1 cellular context compared by ENCODE assay signal in the genomic region with DNA sequence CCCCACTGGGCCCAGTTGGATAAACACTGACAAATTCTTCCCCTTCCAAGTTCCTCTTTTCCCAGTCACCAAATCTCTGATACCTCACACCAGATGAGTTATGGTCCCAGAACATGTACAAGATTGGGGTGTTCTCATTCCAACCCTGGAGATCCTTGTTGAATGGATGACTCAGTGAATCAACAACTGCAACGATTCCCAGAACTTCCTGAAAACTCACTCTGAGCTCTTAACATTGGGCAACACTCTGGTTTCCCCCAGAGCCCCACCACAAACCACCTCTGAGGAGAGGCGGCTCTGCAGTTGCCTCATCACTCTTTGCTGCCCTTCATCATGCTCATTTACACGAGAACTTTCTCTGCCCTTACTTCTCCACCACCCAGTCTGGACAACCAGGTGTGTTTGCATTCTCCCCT.
TF ChIP-seq lines count a peak whose summit lies in the region.

No MANE protein-coding gene starts in this region.

TF ChIP-seq in HepG2, 621 proteins besides CTCF, POLR2A, EP300 and RAD21 (continued from another document):
- TF ChIP-seq, protein P1, sequence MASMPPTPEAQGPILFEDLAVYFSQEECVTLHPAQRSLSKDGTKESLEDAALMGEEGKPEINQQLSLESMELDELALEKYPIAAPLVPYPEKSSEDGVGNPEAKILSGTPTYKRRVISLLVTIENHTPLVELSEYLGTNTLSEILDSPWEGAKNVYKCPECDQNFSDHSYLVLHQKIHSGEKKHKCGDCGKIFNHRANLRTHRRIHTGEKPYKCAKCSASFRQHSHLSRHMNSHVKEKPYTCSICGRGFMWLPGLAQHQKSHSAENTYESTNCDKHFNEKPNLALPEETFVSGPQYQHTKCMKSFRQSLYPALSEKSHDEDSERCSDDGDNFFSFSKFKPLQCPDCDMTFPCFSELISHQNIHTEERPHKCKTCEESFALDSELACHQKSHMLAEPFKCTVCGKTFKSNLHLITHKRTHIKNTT (CRISPR knock-in tag; IDR thresholded peaks at IDR 0.05), result no peak
- TF ChIP-seq, protein P2, sequence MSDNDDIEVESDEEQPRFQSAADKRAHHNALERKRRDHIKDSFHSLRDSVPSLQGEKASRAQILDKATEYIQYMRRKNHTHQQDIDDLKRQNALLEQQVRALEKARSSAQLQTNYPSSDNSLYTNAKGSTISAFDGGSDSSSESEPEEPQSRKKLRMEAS (IDR thresholded peaks at IDR 0.05), result no peak
- no peak for TF ChIP-seq RNF2 (conservative IDR thresholded peaks at IDR 0.05; ENCODE audit: low read depth)
- TF ChIP-seq ZNF557 (CRISPR knock-in tag; IDR thresholded peaks at IDR 0.05), result no peak
- TF ChIP-seq FOXK1 (CRISPR knock-in tag; IDR thresholded peaks at IDR 0.05; ENCODE audit: borderline replicate concordance, low read depth), result no peak
- TF ChIP-seq, protein P3, sequence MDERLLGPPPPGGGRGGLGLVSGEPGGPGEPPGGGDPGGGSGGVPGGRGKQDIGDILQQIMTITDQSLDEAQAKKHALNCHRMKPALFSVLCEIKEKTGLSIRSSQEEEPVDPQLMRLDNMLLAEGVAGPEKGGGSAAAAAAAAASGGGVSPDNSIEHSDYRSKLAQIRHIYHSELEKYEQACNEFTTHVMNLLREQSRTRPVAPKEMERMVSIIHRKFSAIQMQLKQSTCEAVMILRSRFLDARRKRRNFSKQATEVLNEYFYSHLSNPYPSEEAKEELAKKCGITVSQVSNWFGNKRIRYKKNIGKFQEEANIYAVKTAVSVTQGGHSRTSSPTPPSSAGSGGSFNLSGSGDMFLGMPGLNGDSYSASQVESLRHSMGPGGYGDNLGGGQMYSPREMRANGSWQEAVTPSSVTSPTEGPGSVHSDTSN (CRISPR knock-in tag; IDR thresholded peaks at IDR 0.05), result no peak
- no peak for TF ChIP-seq CREB1 (IDR thresholded peaks at IDR 0.05)
- TF ChIP-seq CREB1 (CRISPR knock-in tag; IDR thresholded peaks at IDR 0.05), result no peak
- no peak for TF ChIP-seq NR2F6 (IDR thresholded peaks at IDR 0.05)
- no peak for TF ChIP-seq NR2F6 (CRISPR knock-in tag; IDR thresholded peaks at IDR 0.05)
- TF ChIP-seq CHD4 (IDR thresholded peaks at IDR 0.05; ENCODE audit: borderline replicate concordance, low read length), result no peak
- peak; percentile 100 for TF ChIP-seq ZNF331 (CRISPR knock-in tag; IDR thresholded peaks at IDR 0.05)
- no peak for TF ChIP-seq ZNF891 (CRISPR knock-in tag; IDR thresholded peaks at IDR 0.05)
- 0 out of 2 replicates have a peak, but pooled peaks have one; percentile 13 for TF ChIP-seq ZNF350 (CRISPR knock-in tag; IDR thresholded peaks at IDR 0.05; ENCODE audit: borderline replicate concordance, low read depth)
- TF ChIP-seq, protein P4, sequence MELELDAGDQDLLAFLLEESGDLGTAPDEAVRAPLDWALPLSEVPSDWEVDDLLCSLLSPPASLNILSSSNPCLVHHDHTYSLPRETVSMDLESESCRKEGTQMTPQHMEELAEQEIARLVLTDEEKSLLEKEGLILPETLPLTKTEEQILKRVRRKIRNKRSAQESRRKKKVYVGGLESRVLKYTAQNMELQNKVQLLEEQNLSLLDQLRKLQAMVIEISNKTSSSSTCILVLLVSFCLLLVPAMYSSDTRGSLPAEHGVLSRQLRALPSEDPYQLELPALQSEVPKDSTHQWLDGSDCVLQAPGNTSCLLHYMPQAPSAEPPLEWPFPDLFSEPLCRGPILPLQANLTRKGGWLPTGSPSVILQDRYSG (CRISPR knock-in tag; IDR thresholded peaks at IDR 0.05), result no peak
- TF ChIP-seq HIVEP1 (CRISPR knock-in tag; IDR thresholded peaks at IDR 0.05), result no peak
- TF ChIP-seq, protein P5, sequence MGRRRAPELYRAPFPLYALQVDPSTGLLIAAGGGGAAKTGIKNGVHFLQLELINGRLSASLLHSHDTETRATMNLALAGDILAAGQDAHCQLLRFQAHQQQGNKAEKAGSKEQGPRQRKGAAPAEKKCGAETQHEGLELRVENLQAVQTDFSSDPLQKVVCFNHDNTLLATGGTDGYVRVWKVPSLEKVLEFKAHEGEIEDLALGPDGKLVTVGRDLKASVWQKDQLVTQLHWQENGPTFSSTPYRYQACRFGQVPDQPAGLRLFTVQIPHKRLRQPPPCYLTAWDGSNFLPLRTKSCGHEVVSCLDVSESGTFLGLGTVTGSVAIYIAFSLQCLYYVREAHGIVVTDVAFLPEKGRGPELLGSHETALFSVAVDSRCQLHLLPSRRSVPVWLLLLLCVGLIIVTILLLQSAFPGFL (CRISPR knock-in tag; IDR thresholded peaks at IDR 0.05), result no peak
- no peak for TF ChIP-seq MAFF (IDR thresholded peaks at IDR 0.05; ENCODE audit: low read depth, low read length)
- TF ChIP-seq, protein P6, sequence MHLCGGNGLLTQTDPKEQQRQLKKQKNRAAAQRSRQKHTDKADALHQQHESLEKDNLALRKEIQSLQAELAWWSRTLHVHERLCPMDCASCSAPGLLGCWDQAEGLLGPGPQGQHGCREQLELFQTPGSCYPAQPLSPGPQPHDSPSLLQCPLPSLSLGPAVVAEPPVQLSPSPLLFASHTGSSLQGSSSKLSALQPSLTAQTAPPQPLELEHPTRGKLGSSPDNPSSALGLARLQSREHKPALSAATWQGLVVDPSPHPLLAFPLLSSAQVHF (CRISPR knock-in tag; IDR thresholded peaks at IDR 0.05), result no peak
TF ChIP-seq in HepG2: peak in this region for 27.
